In the genomic region with DNA sequence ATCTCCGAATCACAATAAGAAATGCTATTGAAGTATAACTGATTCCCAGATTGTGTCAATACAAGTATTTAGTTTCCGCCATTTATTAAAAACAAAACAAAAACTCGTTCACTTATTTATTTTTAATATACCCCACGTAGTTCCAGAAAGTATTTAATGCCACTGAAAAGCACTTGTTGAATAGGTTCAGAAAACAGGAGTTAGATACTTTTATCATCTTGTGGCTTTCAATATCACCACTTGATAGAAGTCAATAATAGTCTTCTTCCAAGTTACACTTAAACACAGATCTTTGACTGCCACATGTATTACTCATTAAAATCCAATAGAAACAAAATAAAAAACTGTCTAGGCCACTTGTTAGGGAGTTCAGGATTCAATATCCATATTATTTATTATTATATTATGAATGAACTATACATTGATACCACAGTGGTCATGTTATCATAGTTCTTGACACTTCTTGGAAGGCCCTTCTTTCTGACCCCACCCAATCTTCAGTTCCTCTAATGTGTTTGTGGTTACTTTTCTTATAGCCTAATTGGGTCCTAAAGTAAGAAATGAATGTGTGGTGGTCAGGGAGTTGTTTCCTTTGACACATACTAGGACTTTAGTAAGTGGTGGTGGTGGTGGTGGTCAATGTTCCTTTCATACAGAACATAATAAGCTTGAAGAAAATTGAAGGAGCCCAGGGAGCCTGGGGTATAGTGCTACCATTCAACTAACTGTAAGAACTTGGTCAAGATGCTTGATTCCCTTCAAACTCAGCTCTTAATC, we compare ENCODE assay signal across 11 cellular contexts.
DNase-seq lines count a peak whose midpoint lies in the region; ATAC-seq and TF ChIP-seq lines count a peak whose summit lies in the region.
"Had no signal": no experiment of that assay in that cellular context is flagged by ENCODE, and none has a peak within 500 bp of the region (broad histone marks: within the 10 kb centered on the region; RNA-seq: fewer than 3 reads in every experiment).

No MANE protein-coding gene starts in this region.

- no peak overlapping the region for H3K4me3 ChIP-seq in Caco-2 (ENCODE audit: low read depth, low read length)
- no peak overlapping the region for H3K4me3 ChIP-seq in right atrium auricular region

- peaks cover 10% of the 10 kb centered on the region for H3K9me3 Mint-ChIP-seq in activated CD4-positive, alpha-beta memory T cell treated with anti-CD3 and anti-CD28 coated beads, Interleukin-2, amount 10 ng/mL, durations not matched to agents 7 days and 5 days
- no peaks in the 10 kb centered on the region for H3K9me3 Mint-ChIP-seq in activated CD4-positive, alpha-beta memory T cell treated with anti-CD3 and anti-CD28 coated beads for 36 hours
- peaks cover 0 to 2% of the 10 kb centered on the region in 2 donors for H3K9me3 Mint-ChIP-seq in stimulated activated naive B cell treated with anti-CD40 and anti-IgM and Interleukin-4, amounts not matched to agents 10 μg/mL and 1 μg/mL and 100 μg/mL, for 72 hours
- no peaks in the 10 kb centered on the region for H3K9me3 Mint-ChIP-seq in Caco-2 (ENCODE audit: unreplicated experiment)
- H3K9me3 Mint-ChIP-seq: activated naive CD4-positive, alpha-beta T cell treated with anti-CD3 and anti-CD28 coated beads, Interleukin-2, amount 50 U/mL, for 24 hours had no signal

- no peaks in the 10 kb centered on the region for H3K9me3 ChIP-seq in Caco-2
- H3K9me3 ChIP-seq in right atrium auricular region, result no peaks in the 10 kb centered on the region

- H3K4me1 ChIP-seq in Caco-2, result no peaks in the 10 kb centered on the region
- no peaks in the 10 kb centered on the region for H3K4me1 ChIP-seq in right atrium auricular region

- no peaks in the 10 kb centered on the region for H3K27me3 ChIP-seq in Caco-2 (replicated peaks; ENCODE audit: control insufficient read depth, insufficient read depth, low read length)
- no peaks in the 10 kb centered on the region for H3K27me3 ChIP-seq in right atrium auricular region

- peaks cover 62% of the 10 kb centered on the region for H3K36me3 Mint-ChIP-seq in activated CD4-positive, alpha-beta memory T cell treated with anti-CD3 and anti-CD28 coated beads, Interleukin-2, amount 10 ng/mL, durations not matched to agents 7 days and 5 days (ENCODE audit: low read depth)
- peaks cover 4% of the 10 kb centered on the region for H3K36me3 Mint-ChIP-seq in activated CD4-positive, alpha-beta memory T cell treated with anti-CD3 and anti-CD28 coated beads for 36 hours
- H3K36me3 Mint-ChIP-seq in stimulated activated naive B cell treated with anti-CD40 and anti-IgM and Interleukin-4, amounts not matched to agents 10 μg/mL and 1 μg/mL and 100 μg/mL, for 72 hours, result peaks cover 0 to 5% of the 10 kb centered on the region in 2 donors
- H3K36me3 Mint-ChIP-seq in Caco-2 (ENCODE audit: insufficient read depth, unreplicated experiment), result no peaks in the 10 kb centered on the region

- TF ChIP-seq CTCF in Caco-2 (IDR thresholded peaks at IDR 0.05; ENCODE audit: insufficient read depth in 1 of 2, low read depth in 1 of 2, low read length in 1 of 2, severe bottlenecking in 1 of 2, unreplicated experiment in 1 of 2) (no peak), right atrium auricular region (IDR thresholded peaks at IDR 0.05) (no peak)

- POLR2A ChIA-PET in activated CD4-positive, alpha-beta memory T cell treated with anti-CD3 and anti-CD28 coated beads, Interleukin-2, amount 10 ng/mL, durations not matched to agents 7 days and 5 days (lab: Charles Lee), result interaction anchor here (0.9 to 4.3 kb wide), 15 partner anchors 11 to 225 kb away, joined by 3 to 16 read pairs (median 5); a partner anchor contains a TSS
- POLR2A ChIA-PET in activated CD4-positive, alpha-beta memory T cell treated with anti-CD3 and anti-CD28 coated beads for 36 hours (lab: Charles Lee), result no interaction called here
- POLR2A ChIA-PET in HEK293T (lab: Yijun Ruan, JAX), result no interaction called here
- POLR2A ChIA-PET in Caco-2 (lab: Charles Lee), result no interaction called here

- peak; percentile 27 for DNase-seq in activated CD4-positive, alpha-beta memory T cell treated with anti-CD3 and anti-CD28 coated beads, Interleukin-2, amount 10 ng/mL, durations not matched to agents 7 days and 5 days
- no peak for DNase-seq in activated CD4-positive, alpha-beta memory T cell treated with anti-CD3 and anti-CD28 coated beads for 36 hours
- peak; percentile 35 for DNase-seq in stimulated activated naive B cell treated with anti-CD40 and anti-IgM and Interleukin-4, amounts not matched to agents 10 μg/mL and 1 μg/mL and 100 μg/mL, for 72 hours
- DNase-seq in HEK293T (ENCODE audit: extremely low spot score) (no peak), Caco-2 (no peak), right atrium auricular region (ENCODE audit: low spot score) (no peak)
- DNase-seq: 8988T, NCI-H446 treated with DMSO at 0.1 percent for 48 hours had no signal

- no peaks in the 10 kb centered on the region for H3K27me3 Mint-ChIP-seq in activated CD4-positive, alpha-beta memory T cell treated with anti-CD3 and anti-CD28 coated beads, Interleukin-2, amount 10 ng/mL, durations not matched to agents 7 days and 5 days
- H3K27me3 Mint-ChIP-seq in activated CD4-positive, alpha-beta memory T cell treated with anti-CD3 and anti-CD28 coated beads for 36 hours, result no peaks in the 10 kb centered on the region
- H3K27me3 Mint-ChIP-seq in stimulated activated naive B cell treated with anti-CD40 and anti-IgM and Interleukin-4, amounts not matched to agents 10 μg/mL and 1 μg/mL and 100 μg/mL, for 72 hours, result no peaks in the 10 kb centered on the region
- H3K27me3 Mint-ChIP-seq in Caco-2 (ENCODE audit: insufficient read depth, unreplicated experiment), result peaks cover 12% of the 10 kb centered on the region
- H3K27me3 Mint-ChIP-seq: activated naive CD4-positive, alpha-beta T cell treated with anti-CD3 and anti-CD28 coated beads, Interleukin-2, amount 50 U/mL, for 24 hours had no signal

- H3K36me3 ChIP-seq in Caco-2 (ENCODE audit: control insufficient read depth, insufficient read depth, low read length) (no peaks in the 10 kb centered on the region), right atrium auricular region (no peaks in the 10 kb centered on the region)

- peak overlapping the region; percentile 19 for H3K27ac Mint-ChIP-seq in activated CD4-positive, alpha-beta memory T cell treated with anti-CD3 and anti-CD28 coated beads, Interleukin-2, amount 10 ng/mL, durations not matched to agents 7 days and 5 days
- no peak overlapping the region for H3K27ac Mint-ChIP-seq in activated CD4-positive, alpha-beta memory T cell treated with anti-CD3 and anti-CD28 coated beads for 36 hours
- H3K27ac Mint-ChIP-seq in stimulated activated naive B cell treated with anti-CD40 and anti-IgM and Interleukin-4, amounts not matched to agents 10 μg/mL and 1 μg/mL and 100 μg/mL, for 72 hours, result no peak overlapping the region
- no peak overlapping the region for H3K27ac Mint-ChIP-seq in Caco-2 (ENCODE audit: unreplicated experiment)
- H3K27ac Mint-ChIP-seq: activated naive CD4-positive, alpha-beta T cell treated with anti-CD3 and anti-CD28 coated beads, Interleukin-2, amount 50 U/mL, for 24 hours had no signal

- H3K27ac ChIP-seq in right atrium auricular region, result no peak overlapping the region

- no TSS peak for BruUV-seq in Caco-2 (replicated peaks; lab: Mats Ljungman, UMichigan)

- intact Hi-C loops in activated CD4-positive, alpha-beta memory T cell treated with anti-CD3 and anti-CD28 coated beads for 36 hours (cut with micrococcal nuclease), result no loop called here
- intact Hi-C loops in Caco-2 (cut with micrococcal nuclease; ENCODE audit: unreplicated experiment), result no loop called here

- ATAC-seq in HG02623 (IDR thresholded peaks at IDR 0.05; ENCODE audit: unreplicated experiment), result peak; percentile 94
- peak; percentile 95 for ATAC-seq in HG03469 (IDR thresholded peaks at IDR 0.05; ENCODE audit: unreplicated experiment)
- peak; percentile 96 to 97 for ATAC-seq in stimulated activated naive B cell treated with anti-CD40 and anti-IgM and Interleukin-4, amounts not matched to agents 10 μg/mL and 1 μg/mL and 100 μg/mL, for 72 hours (replicated peaks)

- H3K4me1 Mint-ChIP-seq in activated CD4-positive, alpha-beta memory T cell treated with anti-CD3 and anti-CD28 coated beads, Interleukin-2, amount 10 ng/mL, durations not matched to agents 7 days and 5 days, result peaks cover 72% of the 10 kb centered on the region
- peaks cover 17% of the 10 kb centered on the region for H3K4me1 Mint-ChIP-seq in activated CD4-positive, alpha-beta memory T cell treated with anti-CD3 and anti-CD28 coated beads for 36 hours (ENCODE audit: low read depth)
- H3K4me1 Mint-ChIP-seq in stimulated activated naive B cell treated with anti-CD40 and anti-IgM and Interleukin-4, amounts not matched to agents 10 μg/mL and 1 μg/mL and 100 μg/mL, for 72 hours, result peaks cover 7 to 9% of the 10 kb centered on the region in 2 donors
- H3K4me1 Mint-ChIP-seq in Caco-2 (ENCODE audit: low read depth, unreplicated experiment), result no peaks in the 10 kb centered on the region

- no peak overlapping the region for H3K4me3 Mint-ChIP-seq in activated CD4-positive, alpha-beta memory T cell treated with anti-CD3 and anti-CD28 coated beads, Interleukin-2, amount 10 ng/mL, durations not matched to agents 7 days and 5 days
- H3K4me3 Mint-ChIP-seq in activated CD4-positive, alpha-beta memory T cell treated with anti-CD3 and anti-CD28 coated beads for 36 hours, result no peak overlapping the region
- no peak overlapping the region for H3K4me3 Mint-ChIP-seq in stimulated activated naive B cell treated with anti-CD40 and anti-IgM and Interleukin-4, amounts not matched to agents 10 μg/mL and 1 μg/mL and 100 μg/mL, for 72 hours
- no peak overlapping the region for H3K4me3 Mint-ChIP-seq in Caco-2 (ENCODE audit: unreplicated experiment)
- H3K4me3 Mint-ChIP-seq: activated naive CD4-positive, alpha-beta T cell treated with anti-CD3 and anti-CD28 coated beads, Interleukin-2, amount 50 U/mL, for 24 hours had no signal

- CTCF ChIA-PET in activated CD4-positive, alpha-beta memory T cell treated with anti-CD3 and anti-CD28 coated beads, Interleukin-2, amount 10 ng/mL, durations not matched to agents 7 days and 5 days (lab: Charles Lee), result interaction anchor here (1.1 to 2.5 kb wide), 4 partner anchors 10 to 131 kb away, joined by 3 to 6 read pairs (median 4); no protein-coding TSS in a partner anchor
- CTCF ChIA-PET in activated CD4-positive, alpha-beta memory T cell treated with anti-CD3 and anti-CD28 coated beads for 36 hours (lab: Charles Lee), result interaction anchor here (1.1 kb wide), 1 partner anchor 130 kb away, joined by 3 read pairs; no protein-coding TSS in a partner anchor
- CTCF ChIA-PET in HEK293T (lab: Yijun Ruan, JAX), result no interaction called here
- CTCF ChIA-PET in Caco-2 (lab: Charles Lee), result no interaction called here

TF ChIP-seq in HEK293T, 16 proteins besides CTCF, POLR2A, EP300 and RAD21 (continues in another document):
- no peak for TF ChIP-seq NFRKB (IDR thresholded peaks at IDR 0.05)
- no peak for TF ChIP-seq FOXM1 (IDR thresholded peaks at IDR 0.05; ENCODE audit: borderline replicate concordance)

Comparison
In these comparisons a context has a peak if more than half of its experiments do, and no peak if none do; other contexts are left out.
1. DNase-seq: peak in activated CD4-positive, alpha-beta memory T cell treated with anti-CD3 and anti-CD28 coated beads, Interleukin-2, amount 10 ng/mL, durations not matched to agents 7 days and 5 days (single experiment) and stimulated activated naive B cell treated with anti-CD40 and anti-IgM and Interleukin-4, amounts not matched to agents 10 μg/mL and 1 μg/mL and 100 μg/mL, for 72 hours (single experiment); none in activated CD4-positive, alpha-beta memory T cell treated with anti-CD3 and anti-CD28 coated beads for 36 hours (single experiment), HEK293T (single experiment), Caco-2 (0 of 2) and right atrium auricular region (single experiment).
2. CTCF ChIA-PET loops: an anchor here in activated CD4-positive, alpha-beta memory T cell treated with anti-CD3 and anti-CD28 coated beads, Interleukin-2, amount 10 ng/mL, durations not matched to agents 7 days and 5 days (1.1 to 2.5 kb wide) and activated CD4-positive, alpha-beta memory T cell treated with anti-CD3 and anti-CD28 coated beads for 36 hours (1.1 kb wide); none called in HEK293T and Caco-2.
3. Peak in every context shown above with its lines, with median percentiles within 50 percentile points of each other: ATAC-seq.